Comparison of ENCODE assay signal across 9 cellular contexts in genomic region chr1:232578681-232579195, GRCh38. TPM values are rescaled to one million over a fixed set of nuclear protein-coding genes. Genes with fewer than 3 reads are reported as not detected.
DNase-seq lines count a peak whose midpoint lies in the region; ATAC-seq, FAIRE-seq and TF ChIP-seq lines count a peak whose summit lies in the region.
"Had no signal": no experiment of that assay in that cellular context is flagged by ENCODE, and none has a peak within 500 bp of the region (broad histone marks: within the 10 kb centered on the region; RNA-seq: fewer than 3 reads in every experiment).

No MANE protein-coding gene starts in this region.

- intact Hi-C loops in mucosa of descending colon (cut with DNase I, micrococcal nuclease) = no loop called here

- TF ChIP-seq POLR2A in H54 (IDR thresholded peaks at IDR 0.05; ENCODE audit: low read depth, low read length) = no peak

- H2AFZ ChIP-seq in GM23338 = no peak overlapping the region

- DNase-seq in GM23338 (ENCODE audit: low spot score) (no peak), mucosa of descending colon (no peak), H54 (ENCODE audit: insufficient read length, low spot score) (no peak), HuH-7 (ENCODE audit: low spot score) (no peak), SIG-M5 treated with dmso at 0.1 percent for 504 hours (lab: John Stamatoyannopoulos, UW; ENCODE audit: unreplicated experiment) (no peak), mesothelial cell of epicardium (ENCODE audit: low spot score in 2 of 2, unreplicated experiment in 2 of 2) (no peak)
- DNase-seq: activated gamma-delta T cell treated with Interleukin-2 at 50 U/mL for 16 hours had no signal

- H3K27me3 Mint-ChIP-seq in GM23338 (ENCODE audit: insufficient read depth, low read depth, poor library complexity) (peaks cover 2% of the 10 kb centered on the region), mesothelial cell of epicardium (ENCODE audit: low read depth) (no peaks in the 10 kb centered on the region)
- no peaks in the 10 kb centered on the region for H3K27me3 Mint-ChIP-seq in T-helper 1 cell treated with Interleukin-12 subunit alpha and Interleukin-12 subunit beta and Interleukin-4 antibody, amounts not matched to agents 30 μg/mL and 1 μg/mL, for 36 hours (ENCODE audit: low read depth)

- peak overlapping the region; percentile 2 for H3K4me2 ChIP-seq in GM23338

- no peaks in the 10 kb centered on the region for H3K79me2 ChIP-seq in GM23338 (replicated peaks; ENCODE audit: insufficient read depth)

- H3K36me3 Mint-ChIP-seq in GM23338 (ENCODE audit: low read depth) (no peaks in the 10 kb centered on the region), mesothelial cell of epicardium (no peaks in the 10 kb centered on the region)
- H3K36me3 Mint-ChIP-seq in T-helper 1 cell treated with Interleukin-12 subunit alpha and Interleukin-12 subunit beta and Interleukin-4 antibody, amounts not matched to agents 30 μg/mL and 1 μg/mL, for 36 hours (ENCODE audit: low read depth) = peaks cover 21% of the 10 kb centered on the region

- H3K4me1 ChIP-seq in GM23338 (ENCODE audit: insufficient read depth) (peaks cover 49% of the 10 kb centered on the region), mucosa of descending colon (ENCODE audit: low read depth) (no peaks in the 10 kb centered on the region)

- TF ChIP-seq CTCF in GM23338 (conservative IDR thresholded peaks at IDR 0.05; ENCODE audit: low read depth in 2 of 2) = no peak
- TF ChIP-seq CTCF in mucosa of descending colon (IDR thresholded peaks at IDR 0.05) = no peak
- no peak for TF ChIP-seq CTCF in mesothelial cell of epicardium (IDR thresholded peaks at IDR 0.05; ENCODE audit: unreplicated experiment)

- H3K4me3 Mint-ChIP-seq in GM23338 = no peak overlapping the region
- peak overlapping the region; percentile 57 for H3K4me3 Mint-ChIP-seq in T-helper 1 cell treated with Interleukin-12 subunit alpha and Interleukin-12 subunit beta and Interleukin-4 antibody, amounts not matched to agents 30 μg/mL and 1 μg/mL, for 36 hours
- H3K4me3 Mint-ChIP-seq in mesothelial cell of epicardium = no peak overlapping the region

- H3K9me2 ChIP-seq in GM23338 (ENCODE audit: insufficient read depth) = peaks cover 9% of the 10 kb centered on the region; the same call in 1 of the 2 replicates

- ATAC-seq in GM18861 (IDR thresholded peaks at IDR 0.05; ENCODE audit: unreplicated experiment) = peak; percentile 81
- peak; percentile 59 for ATAC-seq in GM23338
- ATAC-seq in mucosa of descending colon = peak; percentile 52

- H3F3A ChIP-seq in GM23338 (replicated peaks; ENCODE audit: low read depth) = no peaks in the 10 kb centered on the region

- no peaks in the 10 kb centered on the region for H3K36me3 ChIP-seq in GM23338 (ENCODE audit: insufficient read depth)
- no peaks in the 10 kb centered on the region for H3K36me3 ChIP-seq in mucosa of descending colon (ENCODE audit: low read depth)

- H4K20me1 ChIP-seq in GM23338 (replicated peaks; ENCODE audit: insufficient read depth) = no peaks in the 10 kb centered on the region; the same call in 1 of the 2 replicates

- H3K27ac Mint-ChIP-seq in GM23338 (no peak overlapping the region), mesothelial cell of epicardium (no peak overlapping the region)
- H3K27ac Mint-ChIP-seq in T-helper 1 cell treated with Interleukin-12 subunit alpha and Interleukin-12 subunit beta and Interleukin-4 antibody, amounts not matched to agents 30 μg/mL and 1 μg/mL, for 36 hours = peak overlapping the region; percentile 88

- no peak overlapping the region for H3K4me3 ChIP-seq in GM23338
- H3K4me3 ChIP-seq in mucosa of descending colon = no peak overlapping the region

- H3K4me1 Mint-ChIP-seq in GM23338 (peaks cover 58% of the 10 kb centered on the region), mesothelial cell of epicardium (peaks cover 45% of the 10 kb centered on the region)
- H3K4me1 Mint-ChIP-seq in T-helper 1 cell treated with Interleukin-12 subunit alpha and Interleukin-12 subunit beta and Interleukin-4 antibody, amounts not matched to agents 30 μg/mL and 1 μg/mL, for 36 hours (ENCODE audit: low read depth) = peaks cover 50% of the 10 kb centered on the region

- FAIRE-seq in H54 (lab: Jason Lieb, UNC) = no peak

- H3K27ac ChIP-seq in GM23338 (ENCODE audit: low read depth) = peak overlapping the region; percentile 45; the same call in 1 of the 2 replicates

- H3K9me3 Mint-ChIP-seq in GM23338 = no peaks in the 10 kb centered on the region
- peaks cover 11% of the 10 kb centered on the region for H3K9me3 Mint-ChIP-seq in T-helper 1 cell treated with Interleukin-12 subunit alpha and Interleukin-12 subunit beta and Interleukin-4 antibody, amounts not matched to agents 30 μg/mL and 1 μg/mL, for 36 hours
- peaks cover 4% of the 10 kb centered on the region for H3K9me3 Mint-ChIP-seq in mesothelial cell of epicardium

- H3K9me3 ChIP-seq in mucosa of descending colon = no peaks in the 10 kb centered on the region

- no peaks in the 10 kb centered on the region for H3K27me3 ChIP-seq in GM23338 (ENCODE audit: insufficient read depth)

TF ChIP-seq in GM23338, 12 proteins besides CTCF, POLR2A, EP300 and RAD21 (continues in another document):
- no peak for TF ChIP-seq REST (IDR thresholded peaks at IDR 0.05; ENCODE audit: unreplicated experiment)

RNA-seq across cellular contexts. Expression of gene SIPA1L2, which starts 51.2 kb away (rescaled TPM):
- 12.0 and 17.0 TPM in 2 replicates for total RNA-seq in GM23338 (2014; rRNA removed; shearing (Covaris generic))
- polyA plus RNA-seq in GM23338 (2016; fragmentation: Nextera tagmentation; extraction: Ambion mirVana) = 4.1 and 4.3 TPM in 2 replicates
- 10 to 100 TPM; 78.7 to 94.4 (median 79.0) TPM for total RNA-seq in mucosa of descending colon
- 78.7 to 82.0 TPM (median 81.4 TPM) in 3 replicates for total RNA-seq in mesothelial cell of epicardium
